ENCODE assay signal across 8 cellular contexts in genomic region chr3:55487376-55488241, GRCh38. TPM values are rescaled to one million over a fixed set of nuclear protein-coding genes. Genes with fewer than 3 reads are reported as not detected.
DNase-seq lines count a peak whose midpoint lies in the region; ATAC-seq and TF ChIP-seq lines count a peak whose summit lies in the region.

No MANE protein-coding gene starts in this region.

- H3K9me2 ChIP-seq in GM23248 (ENCODE audit: insufficient read depth), result no peaks in the 10 kb centered on the region

- H3K27me3 ChIP-seq in AG04450 (ENCODE audit: control insufficient read depth, insufficient read depth, low read length), result no peaks in the 10 kb centered on the region
- no peaks in the 10 kb centered on the region for H3K27me3 ChIP-seq in GM23248 (replicated peaks; ENCODE audit: insufficient read depth)
- no peaks in the 10 kb centered on the region for H3K27me3 ChIP-seq in foreskin keratinocyte
- no peaks in the 10 kb centered on the region for H3K27me3 ChIP-seq in ovary

- H3K36me3 ChIP-seq in GM23248 (ENCODE audit: low read depth), result no peaks in the 10 kb centered on the region; the same call in 1 of the 2 replicates
- H3K36me3 ChIP-seq in ovary, result no peaks in the 10 kb centered on the region

- H3K4me2 ChIP-seq in GM23248 (ENCODE audit: unreplicated experiment), result peak overlapping the region; percentile 100

- peaks cover 52% of the 10 kb centered on the region for H3K79me2 ChIP-seq in GM23248 (ENCODE audit: insufficient read depth)

- no peak for TF ChIP-seq EP300 in ovary (IDR thresholded peaks at IDR 0.05)

- TF ChIP-seq POLR2A in ovary (IDR thresholded peaks at IDR 0.05), result no peak

- DNase-seq in AG04450 (ENCODE audit: low read depth, low spot score) (no peak), GM23248 (peak; percentile 79), foreskin keratinocyte (peak; percentile 57 to 75), ovary (peak; percentile 36 to 63 (median 58)), NCI-H2107 (lab: John Stamatoyannopoulos, UW) (no peak), NCI-H1436 treated with DMSO at 0.1 percent for 48 hours (lab: John Stamatoyannopoulos, UW) (no peak)
- DNase-seq in T-helper 2 cell treated with Interferon-gamma antibody and Interleukin-4, amounts not matched to agents 5 μg/mL and 100 μg/mL, for 36 hours (ENCODE audit: low spot score), result no peak

- no peaks in the 10 kb centered on the region for H4K20me1 ChIP-seq in GM23248 (ENCODE audit: insufficient read depth)

- in situ Hi-C loops in GM23248 (cut with MboI), result loop anchor here (10.0 to 25.0 kb wide), 3 partner anchors 323 to 1050 kb away; no protein-coding TSS in a partner anchor

- no peaks in the 10 kb centered on the region; the same call in 1 of the 2 replicates for H3K9me3 ChIP-seq in AG04450 (ENCODE audit: control insufficient read depth, insufficient read depth, low read length)
- no peaks in the 10 kb centered on the region for H3K9me3 ChIP-seq in GM23248 (ENCODE audit: low read depth)
- no peaks in the 10 kb centered on the region for H3K9me3 ChIP-seq in ovary

- no peaks in the 10 kb centered on the region for H3K36me3 Mint-ChIP-seq in T-helper 2 cell treated with Interferon-gamma antibody and Interleukin-4, amounts not matched to agents 5 μg/mL and 100 μg/mL, for 36 hours (ENCODE audit: low read depth)

- POLR2A ChIA-PET in AG04450 (lab: Yijun Ruan, JAX), result interaction anchor here (0.5 to 1.2 kb wide), 7 partner anchors 62 to 1529 kb away, joined by 3 to 10 read pairs (median 5); no protein-coding TSS in a partner anchor

- peaks cover 76% of the 10 kb centered on the region for H3K27me3 Mint-ChIP-seq in T-helper 2 cell treated with Interferon-gamma antibody and Interleukin-4, amounts not matched to agents 5 μg/mL and 100 μg/mL, for 36 hours (ENCODE audit: low read depth)

- 1% methylated on average over 39 to 61 of the region's 71 CpGs for WGBS in GM23248 (ENCODE audit: low coverage in 1 of 2, low lambda C conversion rate in 2 of 2, missing lambda C conversion rate in 2 of 2), 2 experiments
- 0% methylated on average over 54 to 71 of the region's 71 CpGs for WGBS in ovary, 3 donors

- H3K4me1 ChIP-seq in GM23248 (ENCODE audit: insufficient read depth) (peaks cover 25% of the 10 kb centered on the region), foreskin keratinocyte (peaks cover 16% of the 10 kb centered on the region), ovary (ENCODE audit: insufficient read depth) (peaks cover 7% of the 10 kb centered on the region)

- H2AFZ ChIP-seq in GM23248, result peak overlapping the region; percentile 84

- CTCF ChIA-PET in AG04450 (lab: Charles Lee), result interaction anchor here (0.6 to 3.1 kb wide), 3 partner anchors 226 to 615 kb away, joined by 3 to 31 read pairs (median 3); no protein-coding TSS in a partner anchor

- H3K4me3 Mint-ChIP-seq in T-helper 2 cell treated with Interferon-gamma antibody and Interleukin-4, amounts not matched to agents 5 μg/mL and 100 μg/mL, for 36 hours, result peak overlapping the region; percentile 81

- ATAC-seq in foreskin keratinocyte, result peak; percentile 5
- ATAC-seq in GM21825 (IDR thresholded peaks at IDR 0.05; ENCODE audit: unreplicated experiment), result no peak

- peak overlapping the region; percentile 92 for H3K9ac ChIP-seq in GM23248

- peaks cover 52% of the 10 kb centered on the region for H3F3A ChIP-seq in GM23248 (ENCODE audit: insufficient read depth)

- H3K4me3 ChIP-seq in AG04450 (ENCODE audit: low read depth, low read length) (peak overlapping the region; percentile 98), GM23248 (peak overlapping the region; percentile 97), ovary (peak overlapping the region; percentile 67)

- no peaks in the 10 kb centered on the region for H3K9me3 Mint-ChIP-seq in T-helper 2 cell treated with Interferon-gamma antibody and Interleukin-4, amounts not matched to agents 5 μg/mL and 100 μg/mL, for 36 hours

- H3K27ac Mint-ChIP-seq in T-helper 2 cell treated with Interferon-gamma antibody and Interleukin-4, amounts not matched to agents 5 μg/mL and 100 μg/mL, for 36 hours, result no peak overlapping the region

- intact Hi-C loops in ovary (cut with DNase I), result loop anchor here in 3 of 4 donors (5.0 to 10.0 kb wide), 6 partner anchors 237 to 767 kb away; no protein-coding TSS in a partner anchor

- no peak for TF ChIP-seq CTCF in AG04450 (IDR thresholded peaks at IDR 0.05; ENCODE audit: low read depth, low read length)
- TF ChIP-seq CTCF in foreskin keratinocyte (conservative IDR thresholded peaks at IDR 0.05), result peak; percentile 19
- TF ChIP-seq CTCF in ovary (IDR thresholded peaks at IDR 0.05), result no peak

- peak overlapping the region; percentile 97 for H3K27ac ChIP-seq in AG04450 (ENCODE audit: low read depth, low read length)
- peak overlapping the region; percentile 86 for H3K27ac ChIP-seq in GM23248
- peak overlapping the region; percentile 12 for H3K27ac ChIP-seq in foreskin keratinocyte
- peak overlapping the region; percentile 85 to 88 for H3K27ac ChIP-seq in ovary

- peaks cover 4% of the 10 kb centered on the region for H3K4me1 Mint-ChIP-seq in T-helper 2 cell treated with Interferon-gamma antibody and Interleukin-4, amounts not matched to agents 5 μg/mL and 100 μg/mL, for 36 hours (ENCODE audit: low read depth)

RNA-seq across cellular contexts. Expression of gene WNT5A, which starts 0.5 kb away (rescaled TPM):
- polyA plus RNA-seq in AG04450 (2011; rRNA removed), result 168 and 203 TPM in 2 replicates
- polyA minus RNA-seq in AG04450 (2011; rRNA and poly(A)+ RNA removed), result 290 TPM in 2 replicates
- total RNA-seq in GM23248 (2014; rRNA removed; shearing (Covaris generic)), result 281 and 298 TPM in 2 replicates
- 74.0 and 76.1 TPM in 2 replicates for polyA plus RNA-seq in GM23248 (2016; fragmentation: Nextera tagmentation; extraction: Ambion mirVana)
- total RNA-seq in foreskin keratinocyte, result 13.5 and 19.6 TPM in 2 replicates
- 4.0 and 4.9 TPM in 2 replicates for polyA plus RNA-seq in foreskin keratinocyte
- total RNA-seq in ovary, result 10 to 100 TPM; 13.1 to 26.9 (median 18.6) TPM
- 10 to 100 TPM; 10.1 to 12.9 TPM for polyA plus RNA-seq in ovary

Comparison
In these comparisons a context has a peak if more than half of its experiments do, and no peak if none do; other contexts are left out.
1. DNase-seq: peak in GM23248 (single experiment), foreskin keratinocyte (2 of 2) and ovary (5 of 5); none in AG04450 (single experiment), T-helper 2 cell treated with Interferon-gamma antibody and Interleukin-4, amounts not matched to agents 5 μg/mL and 100 μg/mL, for 36 hours (single experiment), NCI-H2107 (single experiment) and NCI-H1436 treated with DMSO at 0.1 percent for 48 hours (single experiment).
2. H3K27ac ChIP-seq: peak in every context shown above with its lines; median percentile 97 in AG04450; 86 in ovary; 86 in GM23248; 12 in foreskin keratinocyte.
3. Peak in every context shown above with its lines, with median percentiles within 50 percentile points of each other: H3K4me3 ChIP-seq.